30 cellular contexts compared by ENCODE assay signal in the genomic region with DNA sequence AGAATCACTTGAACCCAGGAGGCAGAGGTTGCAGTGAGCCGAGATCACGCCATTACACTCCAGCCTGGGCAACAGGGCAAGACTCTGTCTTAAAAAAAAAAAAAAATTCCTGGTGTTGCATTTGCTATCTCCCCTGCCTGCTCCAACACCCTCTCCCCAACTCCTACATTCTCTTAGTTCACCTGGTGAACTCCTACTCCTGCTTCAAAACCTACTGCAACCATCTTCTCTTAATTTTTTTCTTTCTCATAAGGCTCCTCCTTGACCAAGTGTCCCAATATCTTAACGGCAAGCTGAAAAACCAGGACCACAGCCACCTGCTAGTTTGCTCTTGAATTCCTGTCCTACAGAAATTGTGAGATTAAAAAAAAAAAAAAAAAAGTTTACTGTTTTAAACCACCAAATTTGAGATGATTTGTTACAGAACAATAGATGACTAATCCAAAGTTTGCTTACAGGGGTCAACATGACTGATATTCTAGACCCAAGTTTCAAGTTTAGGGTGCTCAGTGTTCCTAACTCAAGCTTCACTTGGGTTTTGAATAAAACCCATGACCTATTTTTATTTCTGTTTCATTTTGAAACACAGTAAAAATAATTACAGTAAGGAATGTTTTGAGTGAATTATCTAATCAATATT. TPM values are rescaled to one million over a fixed set of nuclear protein-coding genes. Genes with fewer than 3 reads are reported as not detected.
DNase-seq lines count a peak whose midpoint lies in the region; ATAC-seq and TF ChIP-seq lines count a peak whose summit lies in the region.
"Had no signal": no experiment of that assay in that cellular context is flagged by ENCODE, and none has a peak within 500 bp of the region (broad histone marks: within the 10 kb centered on the region; RNA-seq: fewer than 3 reads in every experiment).

No MANE protein-coding gene starts in this region.

- no peak overlapping the region for H2AFZ ChIP-seq in PC-3 (ENCODE audit: low read length)

- H3K36me3 ChIP-seq in PC-3 (ENCODE audit: low read depth, low read length) = no peaks in the 10 kb centered on the region
- H3K36me3 ChIP-seq in endodermal cell (ENCODE audit: control insufficient read depth, insufficient read depth, low read length) = no peaks in the 10 kb centered on the region
- H3K36me3 ChIP-seq in colonic mucosa = no peaks in the 10 kb centered on the region
- H3K36me3 ChIP-seq: left ventricle myocardium inferior, ovary, SJCRH30, thyroid gland had no signal

- POLR2A ChIA-PET in PC-3 (lab: Charles Lee; ENCODE audit: unreplicated experiment) = no interaction called here

- H3K27ac ChIP-seq in PC-3 (ENCODE audit: low read length) (peak overlapping the region; percentile 28; the same call in 1 of the 2 replicates), endodermal cell (ENCODE audit: low read depth, low read length) (no peak overlapping the region), colonic mucosa (no peak overlapping the region)
- H3K27ac ChIP-seq: left ventricle myocardium inferior, ovary, SJCRH30, thyroid gland had no signal

- H3K27ac Mint-ChIP-seq in osteocyte (ENCODE audit: unreplicated experiment) (peak overlapping the region; percentile 90), endodermal cell (no peak overlapping the region)
- H3K27ac Mint-ChIP-seq: activated CD4-positive, alpha-beta T cell treated with anti-CD3 and anti-CD28 coated beads for 36 hours; CD14-positive monocyte; mesothelial cell of epicardium; naive thymus-derived CD4-positive, alpha-beta T cell; T-helper 1 cell treated with Interleukin-12 subunit alpha and Interleukin-12 subunit beta and Interleukin-4 antibody, amounts not matched to agents 30 μg/mL and 1 μg/mL, for 36 hours had no signal

- peak overlapping the region; percentile 57 for H3K4me2 ChIP-seq in PC-3 (ENCODE audit: low read length)

- TF ChIP-seq CTCF in PC-3 (conservative IDR thresholded peaks at IDR 0.05; ENCODE audit: low read depth, low read length) (no peak), osteocyte (IDR thresholded peaks at IDR 0.05) (no peak), endodermal cell (conservative IDR thresholded peaks at IDR 0.05) (no peak), colonic mucosa (IDR thresholded peaks at IDR 0.05) (no peak)

- no peaks in the 10 kb centered on the region for H3K36me3 Mint-ChIP-seq in osteocyte (ENCODE audit: unreplicated experiment)
- no peaks in the 10 kb centered on the region for H3K36me3 Mint-ChIP-seq in endodermal cell (ENCODE audit: low read depth)
- H3K36me3 Mint-ChIP-seq: CD14-positive monocyte, mesothelial cell of epicardium had no signal

- H3K27me3 Mint-ChIP-seq in osteocyte (ENCODE audit: unreplicated experiment) = no peaks in the 10 kb centered on the region
- no peaks in the 10 kb centered on the region for H3K27me3 Mint-ChIP-seq in endodermal cell (ENCODE audit: insufficient read depth)

- CTCF ChIA-PET in PC-3 (lab: Charles Lee) = no interaction called here

- BruUV-seq in PC-3 (replicated peaks; lab: Mats Ljungman, UMichigan) = no TSS peak

- peaks cover 31% of the 10 kb centered on the region for H3K4me1 Mint-ChIP-seq in osteocyte (ENCODE audit: unreplicated experiment)
- H3K4me1 Mint-ChIP-seq in endodermal cell = peaks cover 18% of the 10 kb centered on the region

- no peak overlapping the region for H3K9ac ChIP-seq in PC-3 (ENCODE audit: low read length)
- no peak overlapping the region for H3K9ac ChIP-seq in endodermal cell (ENCODE audit: extremely low read depth, low read length, poor library complexity, severe bottlenecking)
- no peak overlapping the region for H3K9ac ChIP-seq in colonic mucosa (ENCODE audit: low read depth in 2 of 2, low read length in 2 of 2)

- no peaks in the 10 kb centered on the region for H3K79me2 ChIP-seq in PC-3 (ENCODE audit: low read length)

- H3K9me2 ChIP-seq in PC-3 (replicated peaks; ENCODE audit: low read length) = no peaks in the 10 kb centered on the region

- no peaks in the 10 kb centered on the region for H3K9me3 ChIP-seq in PC-3 (ENCODE audit: low read length)
- no peaks in the 10 kb centered on the region for H3K9me3 ChIP-seq in endodermal cell (ENCODE audit: control insufficient read depth, low read length)
- H3K9me3 ChIP-seq in colonic mucosa = no peaks in the 10 kb centered on the region
- H3K9me3 ChIP-seq: left ventricle myocardium inferior, ovary, SJCRH30, thyroid gland had no signal

- H3K4me3 Mint-ChIP-seq in osteocyte (ENCODE audit: unreplicated experiment) = peak overlapping the region; percentile 4
- H3K4me3 Mint-ChIP-seq in endodermal cell = no peak overlapping the region
- H3K4me3 Mint-ChIP-seq: activated CD4-positive, alpha-beta T cell treated with anti-CD3 and anti-CD28 coated beads for 36 hours; mesothelial cell of epicardium; T-helper 1 cell treated with Interleukin-12 subunit alpha and Interleukin-12 subunit beta and Interleukin-4 antibody, amounts not matched to agents 30 μg/mL and 1 μg/mL, for 36 hours had no signal

- 93% methylated on average over 3 of the region's 3 CpGs; no CpG with 5 or more reads in 1 of the 2 experiments for WGBS in endodermal cell (ENCODE audit: insufficient coverage in 1 of 2, insufficient read length in 1 of 2), 2 experiments

- intact Hi-C loops in PC-3 (cut with micrococcal nuclease) (no loop called here), colonic mucosa (cut with DNase I) (loop anchor here (10.0 kb wide), 1 partner anchor 85 kb away; no protein-coding TSS in a partner anchor)

- ATAC-seq in GM18520 (IDR thresholded peaks at IDR 0.05; ENCODE audit: unreplicated experiment) (peak; percentile 23), HG02759 (IDR thresholded peaks at IDR 0.05; ENCODE audit: unreplicated experiment) (peak; percentile 33), PC-3 (no peak)
- ATAC-seq: activated CD4-positive, alpha-beta T cell treated with anti-CD3 and anti-CD28 coated beads for 36 hours; naive thymus-derived CD4-positive, alpha-beta T cell; stimulated activated naive CD8-positive, alpha-beta T cell treated with anti-CD3 and anti-CD28 coated beads, Interleukin-15, Interleukin-2, amounts not matched to agents 100 U/mL and 50 U/mL, for 24 hours had no signal

- H3K4me1 ChIP-seq in PC-3 (ENCODE audit: insufficient read depth, low read length) (peaks cover 27% of the 10 kb centered on the region), endodermal cell (ENCODE audit: control insufficient read depth, insufficient read depth, low read length) (peaks cover 6% of the 10 kb centered on the region), colonic mucosa (no peaks in the 10 kb centered on the region)
- H3K4me1 ChIP-seq: thyroid gland had no signal

- H3K9me3 Mint-ChIP-seq in osteocyte (ENCODE audit: unreplicated experiment) = no peaks in the 10 kb centered on the region
- no peaks in the 10 kb centered on the region for H3K9me3 Mint-ChIP-seq in endodermal cell
- H3K9me3 Mint-ChIP-seq: mesothelial cell of epicardium; naive thymus-derived CD4-positive, alpha-beta T cell; T-helper 1 cell treated with Interleukin-12 subunit alpha and Interleukin-12 subunit beta and Interleukin-4 antibody, amounts not matched to agents 30 μg/mL and 1 μg/mL, for 36 hours had no signal

- no peaks in the 10 kb centered on the region for H4K20me1 ChIP-seq in PC-3 (ENCODE audit: low read length)

- H3K27me3 ChIP-seq in PC-3 (ENCODE audit: low read length) = no peaks in the 10 kb centered on the region
- H3K27me3 ChIP-seq in endodermal cell (ENCODE audit: control insufficient read depth, insufficient read depth, low read length, poor library complexity, severe bottlenecking) = no peaks in the 10 kb centered on the region
- H3K27me3 ChIP-seq in colonic mucosa = no peaks in the 10 kb centered on the region
- H3K27me3 ChIP-seq: ovary, SJCRH30, thyroid gland had no signal

- no peaks in the 10 kb centered on the region for H3F3A ChIP-seq in PC-3 (ENCODE audit: low read length, unreplicated experiment)

- DNase-seq in PC-3 (peak; percentile 30), osteocyte (ENCODE audit: extremely low spot score, unreplicated experiment) (no peak), endodermal cell (no peak), colonic mucosa (no peak)
- DNase-seq in stimulated activated CD4-positive, alpha-beta T cell treated with anti-CD3 and anti-CD28 coated beads, Interleukin-4, amount 100 ng/mL, for 1 hour = no peak
- DNase-seq: activated CD4-positive, alpha-beta T cell treated with anti-CD3 and anti-CD28 coated beads for 36 hours; activated naive CD4-positive, alpha-beta T cell treated with Interleukin-2 at 50 U/mL for 16 hours; activated T-cell treated with anti-CD3 and anti-CD28 coated beads, Interleukin-2, amount 50 U/mL, for 48 hours; amniotic stem cell; DMS153; GOT3; hypothalamus; KBM-7; left ventricle myocardium inferior; MV-4-11; naive thymus-derived CD4-positive, alpha-beta T cell; NCI-H524 treated with DMSO at 0.1 percent for 48 hours; ovary; retina; SJCRH30; stimulated activated CD4-positive, alpha-beta T cell treated with anti-CD3 and anti-CD28 coated beads, Interleukin-12 subunit alpha, Interleukin-12 subunit beta, amount 100 ng/mL, for 4 hours; stimulated activated CD4-positive, alpha-beta T cell treated with anti-CD3 and anti-CD28 coated beads, Interleukin-4, amount 100 ng/mL, for 4 hours; stimulated activated naive CD8-positive, alpha-beta T cell treated with anti-CD3 and anti-CD28 coated beads, Interleukin-15, Interleukin-2, amounts not matched to agents 100 U/mL and 50 U/mL, for 24 hours; thyroid gland had no signal

- H3K4me3 ChIP-seq in PC-3 (ENCODE audit: low read length) = 0 out of 2 replicates have a peak overlapping the region, but pooled peaks have one; percentile 35
- no peak overlapping the region for H3K4me3 ChIP-seq in endodermal cell (ENCODE audit: low read length)
- H3K4me3 ChIP-seq in colonic mucosa = no peak overlapping the region
- H3K4me3 ChIP-seq: left ventricle myocardium inferior, ovary, SJCRH30, thyroid gland had no signal

RNA-seq across cellular contexts. Expression of gene ANXA5, which starts 13.1 kb away (rescaled TPM):
- total RNA-seq in PC-3 (2014; rRNA removed) (271 and 280 TPM in 2 replicates), osteocyte (477 and 488 TPM in 2 replicates), endodermal cell (100 to 1,000 TPM; 212 to 241 TPM), colonic mucosa (100 to 1,000 TPM in 1 of 2 donors, 10 to 100 TPM in 1; 88.4 to 122 TPM)
- 267 TPM for polyA plus RNA-seq in endodermal cell (2013, experiment 1 of 2)
- polyA plus RNA-seq in endodermal cell (2013, experiment 2 of 2) = 290 TPM

RNA-seq across cellular contexts. Expression of gene SMIM43, which starts 55.1 kb away (rescaled TPM):
- total RNA-seq in PC-3 (2014; rRNA removed) = not detected in 2 replicates
- total RNA-seq in osteocyte = not detected in 2 replicates
- total RNA-seq in endodermal cell = not detected
- polyA plus RNA-seq in endodermal cell (2013, experiment 1 of 2) = 0.39 TPM
- polyA plus RNA-seq in endodermal cell (2013, experiment 2 of 2) = not detected
- total RNA-seq in colonic mucosa = under 1 TPM in 1 of 2 donors, not detected in 1; 0.21 TPM
- total RNA-seq: activated CD4-positive, alpha-beta T cell treated with anti-CD3 and anti-CD28 coated beads for 36 hours; activated CD8-positive, alpha-beta memory T cell treated with anti-CD3 and anti-CD28 coated beads for 36 hours; left ventricle myocardium inferior; mesothelial cell of epicardium; naive thymus-derived CD4-positive, alpha-beta T cell; thyroid gland had no signal
- polyA plus RNA-seq: CD14-positive monocyte; naive thymus-derived CD4-positive, alpha-beta T cell had no signal
